ENCODE assay signal across 8 cellular contexts in the genomic region with DNA sequence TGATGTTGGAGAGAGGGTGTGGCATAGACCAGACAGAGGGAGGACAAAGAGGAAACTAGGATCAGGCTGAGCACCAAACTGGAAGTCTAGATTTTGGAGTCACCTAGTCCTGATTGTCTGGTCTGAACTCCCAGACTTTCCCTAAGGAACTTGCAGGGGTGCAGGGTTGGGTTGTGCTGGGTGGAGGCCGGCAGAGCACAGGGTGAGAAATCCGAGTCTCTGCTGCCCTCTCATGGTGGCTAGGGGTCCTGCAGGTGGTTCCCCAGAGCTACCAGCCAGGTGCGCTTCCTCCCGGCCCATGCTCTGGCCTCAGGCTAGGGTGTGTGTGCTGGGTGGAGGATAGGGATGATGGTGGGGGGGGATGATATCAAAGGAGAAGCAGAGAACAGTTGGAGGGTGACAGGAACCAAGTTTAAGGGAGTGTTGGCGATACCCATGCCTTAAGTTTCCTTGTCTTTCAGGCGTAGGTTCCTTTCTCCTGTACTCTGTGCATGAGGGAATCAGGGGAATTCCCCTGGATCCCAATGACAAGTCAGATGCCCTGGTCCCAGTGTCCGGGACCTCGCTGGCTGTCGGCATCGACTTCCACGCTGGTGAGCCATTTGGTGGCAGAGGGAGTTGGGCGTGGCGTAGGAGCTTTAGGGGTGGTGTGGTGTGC. TPM values are rescaled to one million over a fixed set of nuclear protein-coding genes. Genes with fewer than 3 reads are reported as not detected.
DNase-seq lines count a peak whose midpoint lies in the region; ATAC-seq and TF ChIP-seq lines count a peak whose summit lies in the region.

No MANE protein-coding gene starts in this region.

- TF ChIP-seq CTCF in Panc1 (IDR thresholded peaks at IDR 0.05) (peak; percentile 94), osteoblast (IDR thresholded peaks at IDR 0.05; ENCODE audit: extremely low read depth, low read depth, low read length) (peak; percentile 86), type B pancreatic cell (conservative IDR thresholded peaks at IDR 0.05) (peak; percentile 94)

- DNase-seq in DMS53 treated with DMSO at 0.1 percent for 48 hours (lab: John Stamatoyannopoulos, UW; ENCODE audit: unreplicated experiment) (peak; percentile 83), KBM-7 (peak; percentile 78), Panc1 (ENCODE audit: low read depth, low spot score) (peak; percentile 59), fibroblast of the conjunctiva (ENCODE audit: low read depth) (peak; percentile 43), osteoblast (ENCODE audit: insufficient read length, low spot score, missing footprints) (peak; percentile 100), type B pancreatic cell (ENCODE audit: extremely low spot score, unreplicated experiment) (peak; percentile 86)
- peak; percentile 82 to 87 for DNase-seq in activated T-cell treated with anti-CD3 and anti-CD28 coated beads, Interleukin-2, amount 50 U/mL, for 72 hours

- intact Hi-C loops in Panc1 (cut with micrococcal nuclease; ENCODE audit: unreplicated experiment), result no loop called here

- H3K4me3 ChIP-seq in Panc1 (ENCODE audit: low read depth in 2 of 2, low read length in 2 of 2), result no peak overlapping the region
- H3K4me3 ChIP-seq in osteoblast (ENCODE audit: insufficient read depth, low read length), result no peak overlapping the region

- ATAC-seq in GM21619 (IDR thresholded peaks at IDR 0.05; ENCODE audit: unreplicated experiment), result peak; percentile 88
- ATAC-seq in Panc1, result peak; percentile 95
- peak; percentile 93 to 96 for ATAC-seq in activated T-cell treated with anti-CD3 and anti-CD28 coated beads, Interleukin-2, amount 50 U/mL, for 72 hours (replicated peaks in 1 of 2)

- H3K9me3 ChIP-seq in Panc1 (ENCODE audit: control insufficient read depth, insufficient read depth, low read depth, low read length), result no peaks in the 10 kb centered on the region
- H3K9me3 ChIP-seq in osteoblast (ENCODE audit: low read depth, low read length), result no peaks in the 10 kb centered on the region

- H3K4me2 ChIP-seq in osteoblast (ENCODE audit: insufficient read depth, low read length), result no peak overlapping the region

- no peaks in the 10 kb centered on the region for H3K9me3 Mint-ChIP-seq in activated T-cell treated with anti-CD3 and anti-CD28 coated beads, Interleukin-2, amount 50 U/mL, for 72 hours
- no peaks in the 10 kb centered on the region for H3K9me3 Mint-ChIP-seq in type B pancreatic cell

- H3K36me3 ChIP-seq in Panc1 (ENCODE audit: control insufficient read depth, insufficient read depth, low read length) (no peaks in the 10 kb centered on the region), osteoblast (ENCODE audit: insufficient read depth, low read length) (peaks cover 94% of the 10 kb centered on the region)

- POLR2A ChIA-PET in Panc1 (lab: Charles Lee), result no interaction called here

- no peaks in the 10 kb centered on the region for H3K27me3 Mint-ChIP-seq in activated T-cell treated with anti-CD3 and anti-CD28 coated beads, Interleukin-2, amount 50 U/mL, for 72 hours (ENCODE audit: low read depth)
- H3K27me3 Mint-ChIP-seq in type B pancreatic cell, result no peaks in the 10 kb centered on the region

- BruUV-seq in Panc1 (replicated peaks; lab: Mats Ljungman, UMichigan), result no TSS peak

- H3K4me1 Mint-ChIP-seq in activated T-cell treated with anti-CD3 and anti-CD28 coated beads, Interleukin-2, amount 50 U/mL, for 72 hours (ENCODE audit: low read depth), result peaks cover 8% of the 10 kb centered on the region
- H3K4me1 Mint-ChIP-seq in type B pancreatic cell (ENCODE audit: unreplicated experiment), result peaks cover 16% of the 10 kb centered on the region

- peaks cover 64% of the 10 kb centered on the region for H4K20me1 ChIP-seq in osteoblast (ENCODE audit: insufficient read depth, low read length)

- H3K27me3 ChIP-seq in Panc1 (ENCODE audit: control insufficient read depth, insufficient read depth, low read length), result no peaks in the 10 kb centered on the region
- no peaks in the 10 kb centered on the region for H3K27me3 ChIP-seq in osteoblast (ENCODE audit: insufficient read depth, low read length)

- no peak overlapping the region for H3K4me3 Mint-ChIP-seq in activated T-cell treated with anti-CD3 and anti-CD28 coated beads, Interleukin-2, amount 50 U/mL, for 72 hours
- H3K4me3 Mint-ChIP-seq in type B pancreatic cell, result no peak overlapping the region

- H3K36me3 Mint-ChIP-seq in activated T-cell treated with anti-CD3 and anti-CD28 coated beads, Interleukin-2, amount 50 U/mL, for 72 hours (ENCODE audit: insufficient read depth in 2 of 2), result no peaks in the 10 kb centered on the region
- H3K36me3 Mint-ChIP-seq in type B pancreatic cell, result peaks cover 19% of the 10 kb centered on the region

- peaks cover 82% of the 10 kb centered on the region for H3K79me2 ChIP-seq in osteoblast (ENCODE audit: insufficient read depth, low read length)

- no peak overlapping the region for H2AFZ ChIP-seq in osteoblast (ENCODE audit: low read length)

- no peaks in the 10 kb centered on the region for H3K4me1 ChIP-seq in Panc1 (ENCODE audit: control insufficient read depth, insufficient read depth, low read length)
- no peaks in the 10 kb centered on the region for H3K4me1 ChIP-seq in osteoblast (ENCODE audit: insufficient read depth, low read length)

- CTCF ChIA-PET in Panc1 (lab: Charles Lee), result interaction anchor here (0.5 to 1.1 kb wide), 6 partner anchors 10 to 62 kb away, joined by 3 to 15 read pairs (median 4); a partner anchor contains a TSS

- H3K27ac Mint-ChIP-seq in activated T-cell treated with anti-CD3 and anti-CD28 coated beads, Interleukin-2, amount 50 U/mL, for 72 hours, result no peak overlapping the region
- H3K27ac Mint-ChIP-seq in type B pancreatic cell, result peak overlapping the region; percentile 73

- H3K27ac ChIP-seq in Panc1 (ENCODE audit: low read length) (no peak overlapping the region), osteoblast (ENCODE audit: low read depth, low read length) (no peak overlapping the region)

- in situ Hi-C loops in KBM-7 (cut with MboI; ENCODE audit: low pct_unique_long_range_greater_than_20kb, low sequenced_read_pairs), result no loop called here
- in situ Hi-C loops in Panc1 (cut with HindIII; ENCODE audit: low pct_unique_long_range_greater_than_20kb, low sequenced_read_pairs), result no loop called here

RNA-seq across cellular contexts. Expression of a gene that starts 33.5 kb away (rescaled TPM):
- 2.1 TPM for total RNA-seq in Panc1 (2021; ENCODE audit: unreplicated experiment)
- 2.1 TPM for polyA plus RNA-seq in Panc1 (2012; ENCODE audit: insufficient read length)
- 1 to 10 TPM; 1.5 to 2.3 TPM for total RNA-seq in activated T-cell treated with anti-CD3 and anti-CD28 coated beads, Interleukin-2, amount 50 U/mL, for 72 hours
- 0.88 and 1.1 TPM in 2 replicates for total RNA-seq in osteoblast
- total RNA-seq in type B pancreatic cell (ENCODE audit: low replicate concordance), result 15.1 and 45.5 TPM in 2 replicates

RNA-seq across cellular contexts. Expression of a gene that starts 35.6 kb away (rescaled TPM):
- total RNA-seq in Panc1 (2021; ENCODE audit: unreplicated experiment) (not detected), osteoblast (not detected in 2 replicates), type B pancreatic cell (ENCODE audit: low replicate concordance) (not detected in 2 replicates)
- polyA plus RNA-seq in Panc1 (2012; ENCODE audit: insufficient read length), result not detected
- not detected for total RNA-seq in activated T-cell treated with anti-CD3 and anti-CD28 coated beads, Interleukin-2, amount 50 U/mL, for 72 hours

RNA-seq across cellular contexts. Expression of a gene that starts 46.5 kb away (rescaled TPM):
- total RNA-seq in Panc1 (2021; ENCODE audit: unreplicated experiment), result 67.1 TPM
- polyA plus RNA-seq in Panc1 (2012; ENCODE audit: insufficient read length), result 117 TPM
- 100 to 1,000 TPM; 507 to 550 TPM for total RNA-seq in activated T-cell treated with anti-CD3 and anti-CD28 coated beads, Interleukin-2, amount 50 U/mL, for 72 hours
- total RNA-seq in osteoblast, result 384 and 408 TPM in 2 replicates
- total RNA-seq in type B pancreatic cell (ENCODE audit: low replicate concordance), result 108 and 131 TPM in 2 replicates

RNA-seq across cellular contexts. Expression of a gene that starts 54.8 kb away (rescaled TPM):
- total RNA-seq in Panc1 (2021; ENCODE audit: unreplicated experiment) (9.0 TPM), osteoblast (744 and 789 TPM in 2 replicates), type B pancreatic cell (ENCODE audit: low replicate concordance) (96.4 and 138 TPM in 2 replicates)
- 28.2 TPM for polyA plus RNA-seq in Panc1 (2012; ENCODE audit: insufficient read length)
- 1 to 10 TPM; 3.2 to 4.8 TPM for total RNA-seq in activated T-cell treated with anti-CD3 and anti-CD28 coated beads, Interleukin-2, amount 50 U/mL, for 72 hours

Comparison
In these comparisons a context has a peak if more than half of its experiments do, and no peak if none do; other contexts are left out.
1. DNase-seq: peak in every context shown above with its lines; median percentile 100 in osteoblast; 86 in type B pancreatic cell; 84 in activated T-cell treated with anti-CD3 and anti-CD28 coated beads, Interleukin-2, amount 50 U/mL, for 72 hours; 83 in DMS53 treated with DMSO at 0.1 percent for 48 hours; 78 in KBM-7; 59 in Panc1; 43 in fibroblast of the conjunctiva.